Comparison of ENCODE assay signal across 1 cellular context in genomic region chr3:175340338-175341015, GRCh38.
A peak's percentile ranks its signal among the peaks of the same experiment; 100 is the strongest.
TF ChIP-seq lines count a peak whose summit lies in the region.

No MANE protein-coding gene starts in this region.

TF ChIP-seq in SK-N-SH, 30 proteins besides CTCF, POLR2A, EP300 and RAD21 (continued from another document):
- TF ChIP-seq REST (IDR thresholded peaks at IDR 0.05; ENCODE audit: low read depth, low read length), result peak; percentile 82; the same call in 1 of the 2 replicates
